ENCODE assay signal across 8 cellular contexts in genomic region chr22:17369553-17370035, GRCh38. TPM values are rescaled to one million over a fixed set of nuclear protein-coding genes. Genes with fewer than 3 reads are reported as not detected.
A peak's percentile ranks its signal among the peaks of the same experiment; 100 is the strongest.
DNase-seq lines count a peak whose midpoint lies in the region; ATAC-seq and TF ChIP-seq lines count a peak whose summit lies in the region.

No MANE protein-coding gene starts in this region.

- H3K9me3 Mint-ChIP-seq in activated CD8-positive, alpha-beta T cell treated with anti-CD3 and anti-CD28 coated beads for 36 hours, result no peaks in the 10 kb centered on the region

- DNase-seq in Right ventricle myocardium inferior (ENCODE audit: missing footprints), result no peak
- DNase-seq in cardiac septum (ENCODE audit: low spot score), result no peak
- DNase-seq in activated CD8-positive, alpha-beta T cell treated with anti-CD3 and anti-CD28 coated beads for 36 hours, result peak; percentile 36
- DNase-seq in left ventricle myocardium superior, result peak; percentile 74
- peak; percentile 61 for DNase-seq in sciatic nerve (ENCODE audit: low spot score)
- no peak for DNase-seq in posterior vena cava (ENCODE audit: low spot score)
- no peak for DNase-seq in NCI-H510A (lab: John Stamatoyannopoulos, UW)

- no peaks in the 10 kb centered on the region for H3K36me3 Mint-ChIP-seq in activated CD8-positive, alpha-beta T cell treated with anti-CD3 and anti-CD28 coated beads for 36 hours (ENCODE audit: low read depth)

- no peak overlapping the region for H3K27ac Mint-ChIP-seq in activated CD8-positive, alpha-beta T cell treated with anti-CD3 and anti-CD28 coated beads for 36 hours

- POLR2A ChIA-PET in activated CD8-positive, alpha-beta T cell treated with anti-CD3 and anti-CD28 coated beads for 36 hours (lab: Charles Lee), result interaction anchor here (1.1 kb wide), 1 partner anchor 9 kb away, joined by 3 read pairs; no protein-coding TSS in a partner anchor

- no peak for TF ChIP-seq CTCF in activated CD8-positive, alpha-beta T cell treated with anti-CD3 and anti-CD28 coated beads for 36 hours (IDR thresholded peaks at IDR 0.05)

- CTCF ChIA-PET in activated CD8-positive, alpha-beta T cell treated with anti-CD3 and anti-CD28 coated beads for 36 hours (lab: Charles Lee), result interaction anchor here (1.3 to 1.9 kb wide), 2 partner anchors 132 to 198 kb away, joined by 3 to 6 read pairs; no protein-coding TSS in a partner anchor

- peaks cover 19% of the 10 kb centered on the region for H3K4me1 Mint-ChIP-seq in activated CD8-positive, alpha-beta T cell treated with anti-CD3 and anti-CD28 coated beads for 36 hours (ENCODE audit: low read depth)

- intact Hi-C loops in Right ventricle myocardium inferior (cut with DNase I), result loop anchor here (2.0 to 5.0 kb wide), 2 partner anchors 38 to 131 kb away; no protein-coding TSS in a partner anchor
- intact Hi-C loops in cardiac septum (cut with DNase I), result loop anchor here (2.0 to 10.0 kb wide), 3 partner anchors 35 to 195 kb away; no protein-coding TSS in a partner anchor
- intact Hi-C loops in activated CD8-positive, alpha-beta T cell treated with anti-CD3 and anti-CD28 coated beads for 36 hours (cut with micrococcal nuclease), result no loop called here
- intact Hi-C loops in left ventricle myocardium superior (cut with micrococcal nuclease), result no loop called here
- intact Hi-C loops in sciatic nerve (cut with DNase I), result no loop called here
- intact Hi-C loops in posterior vena cava (cut with DNase I), result no loop called here

- ATAC-seq in Right ventricle myocardium inferior, result peak; percentile 45
- ATAC-seq in activated CD8-positive, alpha-beta T cell treated with anti-CD3 and anti-CD28 coated beads for 36 hours, result peak; percentile 51
- peak; percentile 40 for ATAC-seq in left ventricle myocardium superior
- no peak for ATAC-seq in sciatic nerve
- no peak for ATAC-seq in GM18873 (IDR thresholded peaks at IDR 0.05; ENCODE audit: low FRiP score, unreplicated experiment)

- H3K4me3 Mint-ChIP-seq in activated CD8-positive, alpha-beta T cell treated with anti-CD3 and anti-CD28 coated beads for 36 hours, result no peak overlapping the region

- H3K27me3 Mint-ChIP-seq in activated CD8-positive, alpha-beta T cell treated with anti-CD3 and anti-CD28 coated beads for 36 hours, result peaks cover 56% of the 10 kb centered on the region

RNA-seq across cellular contexts. Expression of gene CECR2, which starts 0.3 kb away (rescaled TPM):
- total RNA-seq in Right ventricle myocardium inferior, result 6.4 TPM
- total RNA-seq in cardiac septum, result 4.9 TPM
- total RNA-seq in activated CD8-positive, alpha-beta T cell treated with anti-CD3 and anti-CD28 coated beads for 36 hours, result under 1 TPM; 0.11 to 0.16 TPM
- 7.1 TPM for total RNA-seq in left ventricle myocardium superior
- 4.8 TPM for total RNA-seq in sciatic nerve
- under 1 TPM; 0.24 to 0.56 TPM for total RNA-seq in posterior vena cava

Comparison
In these comparisons a context has a peak if more than half of its experiments do, and no peak if none do; other contexts are left out.
1. DNase-seq: peak in activated CD8-positive, alpha-beta T cell treated with anti-CD3 and anti-CD28 coated beads for 36 hours (single experiment), left ventricle myocardium superior (single experiment) and sciatic nerve (single experiment); none in Right ventricle myocardium inferior (single experiment), cardiac septum (single experiment), posterior vena cava (single experiment) and NCI-H510A (single experiment).
2. intact Hi-C loops: an anchor here in Right ventricle myocardium inferior (2.0 to 5.0 kb wide) and cardiac septum (2.0 to 10.0 kb wide); none called in activated CD8-positive, alpha-beta T cell treated with anti-CD3 and anti-CD28 coated beads for 36 hours, left ventricle myocardium superior, sciatic nerve and posterior vena cava.
3. ATAC-seq: peak in Right ventricle myocardium inferior (single experiment), activated CD8-positive, alpha-beta T cell treated with anti-CD3 and anti-CD28 coated beads for 36 hours (single experiment) and left ventricle myocardium superior (single experiment); none in sciatic nerve (single experiment) and GM18873 (single experiment).